ENCODE assay signal across 32 cellular contexts in genomic region chr9:115687356-115687755, GRCh38.
"Had no signal": no experiment of that assay in that cellular context is flagged by ENCODE, and none has a peak within 500 bp of the region (broad histone marks: within the 10 kb centered on the region; RNA-seq: fewer than 3 reads in every experiment).

No MANE protein-coding gene starts in this region.

- H3K27ac ChIP-seq: ascending aorta, body of pancreas, Peyer's patch, RWPE1 had no signal

- H3K27me3 ChIP-seq: ascending aorta, body of pancreas, MG63, Peyer's patch had no signal

- H3K27me3 Mint-ChIP-seq: activated CD4-positive, alpha-beta T cell treated with anti-CD3 and anti-CD28 coated beads, Interleukin-2, amount 10 ng/mL, durations not matched to agents 7 days and 5 days; activated naive CD8-positive, alpha-beta T cell treated with anti-CD3 and anti-CD28 coated beads, Interleukin-2, amount 10 ng/mL, durations not matched to agents 7 days and 5 days had no signal

- H3K4me3 ChIP-seq: ascending aorta, body of pancreas, MG63, Peyer's patch had no signal

- H3K27ac Mint-ChIP-seq: activated CD4-positive, alpha-beta T cell treated with anti-CD3 and anti-CD28 coated beads, Interleukin-2, amount 10 ng/mL, durations not matched to agents 7 days and 5 days; activated naive CD4-positive, alpha-beta T cell treated with anti-CD3 and anti-CD28 coated beads, Interleukin-2, amount 50 U/mL, for 24 hours; activated naive CD8-positive, alpha-beta T cell treated with anti-CD3 and anti-CD28 coated beads, Interleukin-2, amount 10 ng/mL, durations not matched to agents 7 days and 5 days; activated T-helper 2 cell treated with anti-CD3 and anti-CD28 coated beads, Interferon-gamma antibody, Interleukin-2, Interleukin-4, amounts not matched to agents 10 μg/mL and 5 μg/mL and 100 μg/mL, durations not matched to agents 14 hours and 24 hours and 36 hours had no signal

- H3K9me3 Mint-ChIP-seq: activated CD4-positive, alpha-beta T cell treated with anti-CD3 and anti-CD28 coated beads, Interleukin-2, amount 10 ng/mL, durations not matched to agents 7 days and 5 days; activated T-helper 2 cell treated with anti-CD3 and anti-CD28 coated beads, Interferon-gamma antibody, Interleukin-2, Interleukin-4, amounts not matched to agents 10 μg/mL and 5 μg/mL and 100 μg/mL, durations not matched to agents 14 hours and 24 hours and 36 hours had no signal

- H3K36me3 ChIP-seq: ascending aorta, MG63, Peyer's patch had no signal

- H3K4me3 Mint-ChIP-seq: activated CD4-positive, alpha-beta T cell treated with anti-CD3 and anti-CD28 coated beads, Interleukin-2, amount 10 ng/mL, durations not matched to agents 7 days and 5 days; activated naive CD4-positive, alpha-beta T cell treated with anti-CD3 and anti-CD28 coated beads, Interleukin-2, amount 50 U/mL, for 24 hours; activated naive CD8-positive, alpha-beta T cell treated with anti-CD3 and anti-CD28 coated beads, Interleukin-2, amount 10 ng/mL, durations not matched to agents 7 days and 5 days had no signal

- H3K9me3 ChIP-seq: body of pancreas, Peyer's patch had no signal

- H3K4me1 Mint-ChIP-seq: activated CD4-positive, alpha-beta T cell treated with anti-CD3 and anti-CD28 coated beads, Interleukin-2, amount 10 ng/mL, durations not matched to agents 7 days and 5 days; activated naive CD4-positive, alpha-beta T cell treated with anti-CD3 and anti-CD28 coated beads, Interleukin-2, amount 50 U/mL, for 24 hours; activated naive CD8-positive, alpha-beta T cell treated with anti-CD3 and anti-CD28 coated beads, Interleukin-2, amount 10 ng/mL, durations not matched to agents 7 days and 5 days had no signal

- DNase-seq: activated CD4-positive, alpha-beta T cell treated with anti-CD3 and anti-CD28 coated beads, Interleukin-2, amount 10 ng/mL, durations not matched to agents 7 days and 5 days; activated CD4-positive, alpha-beta T cell treated with anti-CD3 and anti-CD28 coated beads, Interleukin-2, amount 50 U/mL, for 48 hours; activated CD8-positive, alpha-beta memory T cell treated with anti-CD3 and anti-CD28 coated beads, Interleukin-2, amount 50 U/mL, for 4 hours; activated gamma-delta T cell; activated naive CD4-positive, alpha-beta T cell treated with Interleukin-2 at 50 U/mL for 16 hours; activated naive CD8-positive, alpha-beta T cell treated with anti-CD3 and anti-CD28 coated beads, Interleukin-2, amount 10 ng/mL, durations not matched to agents 7 days and 5 days; activated T-cell treated with anti-CD3 and anti-CD28 coated beads for 4 hours; activated T-cell treated with anti-CD3 and anti-CD28 coated beads, Interleukin-2, amount 50 U/mL, for 48 hours; amygdala; body of pancreas; central memory CD4-positive, alpha-beta T cell; MG63; MV-4-11; NCI-H1092; NCI-H1436 treated with DMSO at 0.1 percent for 48 hours; NCI-H1694 treated with DMSO at 0.1 percent for 48 hours; NCI-H2029; NCI-H345; NCI-H526; NCI-H748 treated with DMSO at 0.1 percent for 48 hours; NK-92 treated with Interleukin-12 subunit alpha and Interleukin-12 subunit beta, amount 100 ng/mL, for 24 hours; PC-3; Peyer's patch; SIG-M5; T1000 had no signal

- ATAC-seq: body of pancreas, PC-3, Right ventricle myocardium inferior had no signal

- FAIRE-seq: bronchial epithelial cell, colon had no signal

- H3K4me1 ChIP-seq: body of pancreas, Peyer's patch had no signal

- H3K36me3 Mint-ChIP-seq: activated naive CD8-positive, alpha-beta T cell treated with anti-CD3 and anti-CD28 coated beads, Interleukin-2, amount 10 ng/mL, durations not matched to agents 7 days and 5 days had no signal
